ENCODE assay signal across 19 cellular contexts in the genomic region with DNA sequence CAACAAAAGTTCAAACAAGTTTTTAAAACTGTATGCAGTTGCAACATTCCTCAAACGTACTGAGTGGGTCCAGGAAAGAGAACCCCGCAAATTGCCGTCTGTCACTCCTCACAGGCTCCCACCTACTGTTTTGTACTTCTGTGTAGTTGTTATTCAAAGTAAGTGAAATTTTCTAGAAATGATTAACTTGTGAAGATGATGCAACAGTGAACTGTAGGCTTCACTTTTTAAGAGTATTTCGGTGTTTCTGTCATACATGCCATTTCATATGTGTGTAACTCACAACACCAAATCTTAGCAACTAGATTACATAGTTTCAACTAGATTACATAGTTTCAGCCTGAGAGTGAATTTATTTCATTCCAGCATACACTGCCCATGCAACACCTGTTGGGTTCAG.
DNase-seq lines count a peak whose midpoint lies in the region; ATAC-seq, FAIRE-seq and TF ChIP-seq lines count a peak whose summit lies in the region.
"Had no signal": no experiment of that assay in that cellular context is flagged by ENCODE, and none has a peak within 500 bp of the region (broad histone marks: within the 10 kb centered on the region; RNA-seq: fewer than 3 reads in every experiment).

No MANE protein-coding gene starts in this region.

- H3K56ac ChIP-seq in IMR-90 (ENCODE audit: extremely low read depth, insufficient read depth, low read length) = no peak overlapping the region

- no peak overlapping the region for H2BK5ac ChIP-seq in IMR-90 (ENCODE audit: low read depth, low read length, poor library complexity, severe bottlenecking)

- H3K23ac ChIP-seq in IMR-90 (ENCODE audit: low read depth, low read length) = no peak overlapping the region

- no peak overlapping the region for H3K4me2 ChIP-seq in IMR-90 (ENCODE audit: low read depth, low read length)
- no peak overlapping the region for H3K4me2 ChIP-seq in K562 (ENCODE audit: insufficient read depth, low read length)

- peak; percentile 19 for DNase-seq in IMR-90
- DNase-seq in K562 (ENCODE audit: extremely low read depth in 1 of 4, low spot score in 3 of 4) = no peak
- no peak for DNase-seq in left lobe of liver (ENCODE audit: low spot score)
- no peak for DNase-seq in type B pancreatic cell (ENCODE audit: extremely low spot score, unreplicated experiment)
- DNase-seq in breast epithelium (ENCODE audit: low spot score in 2 of 2) = no peak
- DNase-seq in SW 1271 (lab: John Stamatoyannopoulos, UW) = no peak
- no peak for DNase-seq in ascending aorta (ENCODE audit: low spot score in 2 of 2)
- DNase-seq: BE2C; CD4-positive, alpha-beta memory T cell; DND-41; GF-D8; MV-4-11; NCI-H1417 treated with DMSO at 0.1 percent for 48 hours; NCI-H2029; NCI-H2171 treated with DMSO at 0.1 percent for 48 hours; NCI-H82; Right ventricle myocardium superior had no signal

- H3K27me3 Mint-ChIP-seq in type B pancreatic cell = no peaks in the 10 kb centered on the region

- no peak overlapping the region for H3K4ac ChIP-seq in IMR-90 (ENCODE audit: low read depth, low read length)

- H2AFZ ChIP-seq in IMR-90 (replicated peaks; ENCODE audit: low read length, poor library complexity) (no peak overlapping the region), K562 (ENCODE audit: low read depth, low read length) (no peak overlapping the region)

- H3K4me3 ChIP-seq in IMR-90 (ENCODE audit: insufficient read depth, low read depth, low read length) = no peak overlapping the region
- no peak overlapping the region for H3K4me3 ChIP-seq in K562
- H3K4me3 ChIP-seq in breast epithelium = no peak overlapping the region
- H3K4me3 ChIP-seq in ascending aorta = no peak overlapping the region

- no peak overlapping the region for H2AK9ac ChIP-seq in IMR-90 (replicated peaks; ENCODE audit: low read depth, low read length, poor library complexity)

- H2BK15ac ChIP-seq in IMR-90 (ENCODE audit: low read depth, low read length) = no peak overlapping the region; the same call in 2 of the 3 replicates

- peak overlapping the region; percentile 86 for H3K27ac Mint-ChIP-seq in type B pancreatic cell
- H3K27ac Mint-ChIP-seq: CD4-positive, alpha-beta memory T cell had no signal

- H3K79me2 ChIP-seq in K562 (ENCODE audit: control insufficient read depth, insufficient read depth, low read length) = no peaks in the 10 kb centered on the region

- no peak overlapping the region for H3K14ac ChIP-seq in IMR-90 (replicated peaks; ENCODE audit: low read depth, low read length)

- H3K9me3 ChIP-seq in IMR-90 (ENCODE audit: control insufficient read depth, insufficient read depth, low read length) (no peaks in the 10 kb centered on the region), K562 (replicated peaks; ENCODE audit: control insufficient read depth, insufficient read depth, low read depth, low read length) (no peaks in the 10 kb centered on the region; the same call in 1 of the 2 replicates), breast epithelium (no peaks in the 10 kb centered on the region), ascending aorta (no peaks in the 10 kb centered on the region)
- H3K9me3 ChIP-seq: BE2C had no signal

- CTCF ChIA-PET in IMR-90 (lab: Yijun Ruan, JAX) = interaction anchor here (0.9 kb wide), 1 partner anchor 28 kb away, joined by 3 read pairs; no protein-coding TSS in a partner anchor
- CTCF ChIA-PET in K562 (lab: Yijun Ruan, JAX; ENCODE audit: low intra/inter-chr PET ratio) = no interaction called here

- no peak overlapping the region for H3K4me3 Mint-ChIP-seq in type B pancreatic cell
- H3K4me3 Mint-ChIP-seq: CD4-positive, alpha-beta memory T cell had no signal

- no peak overlapping the region for H2AK5ac ChIP-seq in IMR-90 (ENCODE audit: low read depth, low read length)

- TF ChIP-seq CTCF in IMR-90 (conservative IDR thresholded peaks at IDR 0.05; ENCODE audit: low read depth, low read length) = no peak
- no peak for TF ChIP-seq CTCF in K562 (IDR thresholded peaks at IDR 0.05 in 2 of 3, conservative IDR thresholded peaks at IDR 0.05 in 1 of 3; ENCODE audit: insufficient read depth in 2 of 3, low read depth in 1 of 3, low read length in 3 of 3)
- no peak for TF ChIP-seq CTCF in type B pancreatic cell (conservative IDR thresholded peaks at IDR 0.05)
- TF ChIP-seq CTCF in breast epithelium (IDR thresholded peaks at IDR 0.05) = no peak
- TF ChIP-seq CTCF in ascending aorta (IDR thresholded peaks at IDR 0.05) = no peak

- dilution Hi-C loops in IMR-90 (cut with HindIII; ENCODE audit: low sequenced_read_pairs, unreplicated experiment) = no loop called here

- H3K36me3 ChIP-seq in IMR-90 (ENCODE audit: control insufficient read depth, insufficient read depth, low read length) (no peaks in the 10 kb centered on the region), K562 (ENCODE audit: control insufficient read depth, insufficient read depth, low read length) (no peaks in the 10 kb centered on the region), breast epithelium (no peaks in the 10 kb centered on the region), ascending aorta (no peaks in the 10 kb centered on the region)
- H3K36me3 ChIP-seq: BE2C had no signal

- H3K18ac ChIP-seq in IMR-90 (ENCODE audit: low read depth, low read length) = no peak overlapping the region

- H2BK20ac ChIP-seq in IMR-90 (ENCODE audit: low read depth, low read length) = no peak overlapping the region

- no CpG with 5 or more reads among the region's 4 CpGs for WGBS in IMR-90 (ENCODE audit: extremely low coverage in 2 of 2, insufficient read length in 1 of 2), 2 experiments
- 0% methylated on average over 4 of the region's 4 CpGs for WGBS in K562 (ENCODE audit: insufficient coverage, low coverage, missing lambda C conversion rate)

- in situ Hi-C loops in IMR-90 (cut with MboI; ENCODE audit: low sequenced_read_pairs) = no loop called here
- in situ Hi-C loops in K562 (cut with MboI) = no loop called here

- H3K9me1 ChIP-seq in IMR-90 (ENCODE audit: insufficient read depth, low read length) (peaks cover 7% of the 10 kb centered on the region; the same call in 1 of the 2 replicates), K562 (ENCODE audit: control insufficient read depth, insufficient read depth, low read length) (no peaks in the 10 kb centered on the region)

- H3K36me3 Mint-ChIP-seq in type B pancreatic cell = no peaks in the 10 kb centered on the region
- H3K36me3 Mint-ChIP-seq: CD4-positive, alpha-beta memory T cell had no signal

- H3K27me3 ChIP-seq in IMR-90 (ENCODE audit: control insufficient read depth, insufficient read depth, low read length) = no peaks in the 10 kb centered on the region
- H3K27me3 ChIP-seq in K562 (ENCODE audit: control insufficient read depth in 2 of 2, insufficient read depth in 2 of 2, low read length in 2 of 2) = no peaks in the 10 kb centered on the region
- no peaks in the 10 kb centered on the region for H3K27me3 ChIP-seq in breast epithelium
- no peaks in the 10 kb centered on the region for H3K27me3 ChIP-seq in ascending aorta
- H3K27me3 ChIP-seq: BE2C had no signal

- no peak overlapping the region for H2BK120ac ChIP-seq in IMR-90 (ENCODE audit: low read depth, low read length)

- no peak overlapping the region for H3K27ac ChIP-seq in IMR-90 (ENCODE audit: insufficient read depth, low read length)
- H3K27ac ChIP-seq in K562 (ENCODE audit: extremely low read depth, low read depth, low read length) = no peak overlapping the region
- H3K27ac ChIP-seq in breast epithelium = no peak overlapping the region
- no peak overlapping the region for H3K27ac ChIP-seq in ascending aorta

- H3K4me1 ChIP-seq in IMR-90 (ENCODE audit: control insufficient read depth, insufficient read depth, low read length) = peaks cover 9% of the 10 kb centered on the region
- H3K4me1 ChIP-seq in K562 (replicated peaks in 1 of 2; ENCODE audit: control insufficient read depth in 2 of 2, insufficient read depth in 2 of 2, low read length in 2 of 2) = no peaks in the 10 kb centered on the region
- H3K4me1 ChIP-seq in breast epithelium = no peaks in the 10 kb centered on the region
- peaks cover 0 to 5% of the 10 kb centered on the region in 2 donors for H3K4me1 ChIP-seq in ascending aorta
- H3K4me1 ChIP-seq: BE2C had no signal

- no peak overlapping the region; the same call in 1 of the 2 replicates for H4K5ac ChIP-seq in IMR-90 (ENCODE audit: low read depth, low read length)

- H4K20me1 ChIP-seq in IMR-90 (ENCODE audit: insufficient read depth, low read length) (no peaks in the 10 kb centered on the region), K562 (replicated peaks; ENCODE audit: control insufficient read depth, insufficient read depth, low read length) (no peaks in the 10 kb centered on the region)

- TF ChIP-seq EP300 in K562 (IDR thresholded peaks at IDR 0.05; ENCODE audit: low read length) = no peak

- TF ChIP-seq RAD21 in IMR-90 (IDR thresholded peaks at IDR 0.05; ENCODE audit: low read length) (no peak), K562 (CRISPR knock-in tag; conservative IDR thresholded peaks at IDR 0.05 in 1 of 2, IDR thresholded peaks at IDR 0.05 in 1 of 2) (no peak)

- H3K79me1 ChIP-seq in IMR-90 (ENCODE audit: low read depth in 1 of 2, low read length in 2 of 2) = no peaks in the 10 kb centered on the region

- intact Hi-C loops in IMR-90 (cut with micrococcal nuclease) (no loop called here), K562 (cut with micrococcal nuclease) (no loop called here), breast epithelium (cut with DNase I; ENCODE audit: low total_unique reads) (no loop called here), ascending aorta (cut with DNase I) (no loop called here)

- H3K9ac ChIP-seq in IMR-90 (ENCODE audit: low read depth, low read length) (no peak overlapping the region), K562 (ENCODE audit: insufficient read depth in 1 of 2, low read depth in 2 of 2, low read length in 2 of 2) (no peak overlapping the region)

- BruUV-seq in IMR-90 (replicated peaks; lab: Mats Ljungman, UMichigan) (no TSS peak), K562 (replicated peaks; lab: Mats Ljungman, UMichigan) (no TSS peak)

- POLR2A ChIA-PET in IMR-90 (lab: Charles Lee; ENCODE audit: unreplicated experiment) = no interaction called here
- POLR2A ChIA-PET in K562 (lab: Yijun Ruan, JAX) = no interaction called here

- no peak for ATAC-seq in IMR-90 (ENCODE audit: low read depth)
- no peak for ATAC-seq in K562
- ATAC-seq in left lobe of liver = peak; percentile 42
- ATAC-seq: Panc1 had no signal

- FAIRE-seq in K562 (lab: Jason Lieb, UNC) = no peak
- FAIRE-seq: H54 had no signal

- peaks cover 5% of the 10 kb centered on the region for H3K4me1 Mint-ChIP-seq in type B pancreatic cell (ENCODE audit: unreplicated experiment)

- no peak overlapping the region for H4K8ac ChIP-seq in IMR-90 (ENCODE audit: low read depth in 2 of 2, low read length in 2 of 2)

- TF ChIP-seq POLR2A in IMR-90 (IDR thresholded peaks at IDR 0.05; ENCODE audit: low read depth, low read length) (no peak), K562 (conservative IDR thresholded peaks at IDR 0.05) (no peak), breast epithelium (IDR thresholded peaks at IDR 0.05) (no peak)

- H4K91ac ChIP-seq in IMR-90 (ENCODE audit: insufficient read depth, low read depth, low read length) = 0 out of 2 replicates have a peak overlapping the region, but pooled peaks have one; percentile 34

- H3K9me3 Mint-ChIP-seq in type B pancreatic cell = peaks cover 12% of the 10 kb centered on the region

TF ChIP-seq in IMR-90, 13 proteins besides CTCF, POLR2A, EP300 and RAD21 (continues in another document):
- peak; percentile 68; the same call in 1 of the 2 replicates for TF ChIP-seq CEBPB (IDR thresholded peaks at IDR 0.05; ENCODE audit: low read depth, low read length)

TF ChIP-seq in K562, 482 proteins besides CTCF, POLR2A, EP300 and RAD21 (continues in another document):
- no peak for TF ChIP-seq CREM (IDR thresholded peaks at IDR 0.05; ENCODE audit: low read depth)
